In the genomic region with DNA sequence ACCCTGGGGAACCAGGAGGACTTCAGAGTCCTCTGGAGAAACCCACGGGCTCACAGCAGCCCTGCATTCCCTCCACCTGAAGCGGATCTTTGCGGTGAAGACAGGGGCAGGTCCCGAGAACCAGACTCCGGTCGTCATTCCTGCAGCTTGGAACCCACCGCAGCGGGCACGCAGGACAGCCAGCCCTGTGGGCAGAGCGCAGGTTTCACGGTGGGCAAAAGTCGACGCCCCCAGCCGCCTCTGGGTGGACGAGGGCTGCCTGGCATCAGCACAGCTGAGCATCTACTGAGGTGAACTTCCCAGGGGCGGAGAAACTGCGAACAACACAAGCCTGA, we compare ENCODE assay signal across 15 cellular contexts.
A peak's percentile ranks its signal among the peaks of the same experiment; 100 is the strongest.
DNase-seq lines count a peak whose midpoint lies in the region; ATAC-seq and TF ChIP-seq lines count a peak whose summit lies in the region.
"Had no signal": no experiment of that assay in that cellular context is flagged by ENCODE, and none has a peak within 500 bp of the region (broad histone marks: within the 10 kb centered on the region; RNA-seq: fewer than 3 reads in every experiment).

No MANE protein-coding gene starts in this region.

- H3K27me3 Mint-ChIP-seq in osteocyte (ENCODE audit: unreplicated experiment) = peaks cover 2% of the 10 kb centered on the region

- TF ChIP-seq POLR2A in esophagus squamous epithelium (IDR thresholded peaks at IDR 0.05) = no peak

- no peak overlapping the region for H4K91ac ChIP-seq in mesenchymal stem cell (ENCODE audit: low read length)

- H2AK5ac ChIP-seq in mesenchymal stem cell (ENCODE audit: low read length, severe bottlenecking) = peak overlapping the region; percentile 11

- no peak overlapping the region for H2BK15ac ChIP-seq in mesenchymal stem cell (ENCODE audit: low read depth, poor library complexity, severe bottlenecking)

- no peak overlapping the region for H2AFZ ChIP-seq in mesenchymal stem cell (ENCODE audit: low read depth, low read length)

- H3K4me1 Mint-ChIP-seq in osteocyte (ENCODE audit: unreplicated experiment) = peaks cover 21% of the 10 kb centered on the region

- no peak overlapping the region for H3K23ac ChIP-seq in mesenchymal stem cell (ENCODE audit: low read length in 2 of 2)

- peaks cover 4% of the 10 kb centered on the region for H3K9me3 Mint-ChIP-seq in osteocyte (ENCODE audit: unreplicated experiment)

- ATAC-seq in Right ventricle myocardium inferior (no peak), left cardiac atrium (no peak), HG02981 (IDR thresholded peaks at IDR 0.05; ENCODE audit: unreplicated experiment) (no peak)
- ATAC-seq: CD8-positive, alpha-beta T cell had no signal

- H3K9me3 ChIP-seq in mesenchymal stem cell (ENCODE audit: control insufficient read depth, low read length) (no peaks in the 10 kb centered on the region), esophagus squamous epithelium (no peaks in the 10 kb centered on the region)

- H3K18ac ChIP-seq in mesenchymal stem cell (ENCODE audit: low read depth in 1 of 2, low read length in 2 of 2) = no peak overlapping the region

- WGBS in mesenchymal stem cell = 88% methylated on average over 17 of the region's 17 CpGs
- 80 to 100% methylated on average over 1 to 16 of the region's 17 CpGs for WGBS in esophagus squamous epithelium, 2 donors

- no peak overlapping the region for H3K14ac ChIP-seq in mesenchymal stem cell (ENCODE audit: low read length in 2 of 2)

- no peak overlapping the region for H4K8ac ChIP-seq in mesenchymal stem cell (ENCODE audit: low read length)

- H3K27ac Mint-ChIP-seq in osteocyte (ENCODE audit: unreplicated experiment) = no peak overlapping the region
- H3K27ac Mint-ChIP-seq: CD8-positive, alpha-beta T cell had no signal

- no peak overlapping the region for H3K4me3 Mint-ChIP-seq in osteocyte (ENCODE audit: unreplicated experiment)
- H3K4me3 Mint-ChIP-seq: CD8-positive, alpha-beta T cell had no signal

- H3K27me3 ChIP-seq in H7 (ENCODE audit: control insufficient read depth, insufficient read depth, low read length) (no peaks in the 10 kb centered on the region), mesenchymal stem cell (ENCODE audit: control insufficient read depth in 1 of 2, insufficient read depth in 1 of 2, low read length in 2 of 2) (peaks cover 0 to 5% of the 10 kb centered on the region in 2 experiments), esophagus squamous epithelium (peaks cover 0 to 56% (median 0%) of the 10 kb centered on the region in 4 donors)
- H3K27me3 ChIP-seq: BLaER1 had no signal

- H3K4me2 ChIP-seq in mesenchymal stem cell (ENCODE audit: low read length, poor library complexity, severe bottlenecking) = no peak overlapping the region
- H3K4me2 ChIP-seq: BLaER1 had no signal

- no peak overlapping the region for H3K9ac ChIP-seq in mesenchymal stem cell (ENCODE audit: low read length)
- H3K9ac ChIP-seq: BLaER1 had no signal

- intact Hi-C loops in Right ventricle myocardium inferior (cut with DNase I) (loop anchor here (5.0 kb wide), 1 partner anchor 83 kb away; no protein-coding TSS in a partner anchor), left cardiac atrium (cut with DNase I) (no loop called here), esophagus squamous epithelium (cut with DNase I) (no loop called here)

- no peak overlapping the region for H2BK12ac ChIP-seq in mesenchymal stem cell (ENCODE audit: low read length in 2 of 2)

- no peak overlapping the region for H2BK5ac ChIP-seq in mesenchymal stem cell (ENCODE audit: low read depth, low read length, poor library complexity, severe bottlenecking)

- H3K79me1 ChIP-seq in mesenchymal stem cell (replicated peaks; ENCODE audit: low read length, poor library complexity, severe bottlenecking) = no peaks in the 10 kb centered on the region

- H3K4me3 ChIP-seq in H7 (ENCODE audit: insufficient read depth, low read depth, low read length) (no peak overlapping the region), mesenchymal stem cell (ENCODE audit: insufficient read depth in 1 of 2, low read depth in 1 of 2, low read length in 2 of 2) (no peak overlapping the region), esophagus squamous epithelium (no peak overlapping the region)
- H3K4me3 ChIP-seq: BLaER1, HAP-1 had no signal

- H3K4me1 ChIP-seq in mesenchymal stem cell (ENCODE audit: control insufficient read depth, insufficient read depth, low read depth, low read length) (peaks cover 39% of the 10 kb centered on the region), esophagus squamous epithelium (peaks cover 0 to 16% (median 10%) of the 10 kb centered on the region in 3 donors)
- H3K4me1 ChIP-seq: HAP-1 had no signal

- H3K27ac ChIP-seq in mesenchymal stem cell (ENCODE audit: low read length, poor library complexity, severe bottlenecking) (no peak overlapping the region), esophagus squamous epithelium (no peak overlapping the region)
- H3K27ac ChIP-seq: BLaER1 had no signal

- H2BK120ac ChIP-seq in mesenchymal stem cell (ENCODE audit: low read depth, low read length) = no peak overlapping the region

- TF ChIP-seq CTCF in osteocyte (IDR thresholded peaks at IDR 0.05) (no peak), esophagus squamous epithelium (IDR thresholded peaks at IDR 0.05) (no peak)

- DNase-seq in Right ventricle myocardium inferior (ENCODE audit: missing footprints) (peak; percentile 42), left cardiac atrium (no peak), H7 (peak; percentile 53), mesenchymal stem cell (no peak), osteocyte (ENCODE audit: extremely low spot score, unreplicated experiment) (peak; percentile 79), esophagus squamous epithelium (lab: John Stamatoyannopoulos, UW) (no peak), ecto neural progenitor cell (ENCODE audit: low spot score) (no peak)
- DNase-seq: 8988T; Calu3; CD8-positive, alpha-beta T cell; DMS79 treated with DMSO at 0.1 percent for 48 hours; GF-D8 had no signal

- peaks cover 3% of the 10 kb centered on the region for H3K36me3 Mint-ChIP-seq in osteocyte (ENCODE audit: unreplicated experiment)

- no peak overlapping the region for H3K4ac ChIP-seq in mesenchymal stem cell (ENCODE audit: low read depth in 1 of 2, low read length in 2 of 2)

- no peaks in the 10 kb centered on the region for H3K36me3 ChIP-seq in H7 (replicated peaks; ENCODE audit: control insufficient read depth, insufficient read depth, low read length)
- no peaks in the 10 kb centered on the region for H3K36me3 ChIP-seq in mesenchymal stem cell (ENCODE audit: control insufficient read depth in 1 of 2, insufficient read depth in 2 of 2, low read depth in 1 of 2, low read length in 2 of 2)
- no peaks in the 10 kb centered on the region for H3K36me3 ChIP-seq in esophagus squamous epithelium
- H3K36me3 ChIP-seq: BLaER1, HAP-1 had no signal

Comparison
In these comparisons a context has a peak if more than half of its experiments do, and no peak if none do; other contexts are left out.
1. DNase-seq: peak in Right ventricle myocardium inferior (single experiment), H7 (single experiment) and osteocyte (single experiment); none in left cardiac atrium (single experiment), mesenchymal stem cell (single experiment), esophagus squamous epithelium (single experiment) and ecto neural progenitor cell (single experiment).